In genomic region chrX:155864655-155865054, GRCh38 we compare ENCODE assay signal across 12 cellular contexts. TPM values are rescaled to one million over a fixed set of nuclear protein-coding genes. Genes with fewer than 3 reads are reported as not detected.
DNase-seq lines count a peak whose midpoint lies in the region; ATAC-seq, FAIRE-seq and TF ChIP-seq lines count a peak whose summit lies in the region.
"Had no signal": no experiment of that assay in that cellular context is flagged by ENCODE, and none has a peak within 500 bp of the region (broad histone marks: within the 10 kb centered on the region; RNA-seq: fewer than 3 reads in every experiment).

No MANE protein-coding gene starts in this region.

- H3K27ac Mint-ChIP-seq in H9 = no peak overlapping the region
- H3K27ac Mint-ChIP-seq: T-helper 17 cell had no signal

- H2BK5ac ChIP-seq in H9 (ENCODE audit: insufficient read length, low read length) = no peak overlapping the region

- no peak overlapping the region for H3K9ac ChIP-seq in H9 (ENCODE audit: extremely low read depth, insufficient read length, low read length)
- H3K9ac ChIP-seq in kidney (ENCODE audit: low read length in 2 of 2) = no peak overlapping the region

- H3K4me1 Mint-ChIP-seq in H9 = no peaks in the 10 kb centered on the region
- H3K4me1 Mint-ChIP-seq: T-helper 17 cell had no signal

- TF ChIP-seq CTCF in BE2C (IDR thresholded peaks at IDR 0.05; ENCODE audit: low read depth, low read length) = peak; percentile 24
- peak; percentile 39; the same call in 2 of the 3 replicates for TF ChIP-seq CTCF in H9 (conservative IDR thresholded peaks at IDR 0.05)
- TF ChIP-seq CTCF in RWPE2 (IDR thresholded peaks at IDR 0.05; ENCODE audit: poor library complexity, severe bottlenecking) = peak; percentile 27
- peak; percentile 12 for TF ChIP-seq CTCF in hepatocyte (IDR thresholded peaks at IDR 0.05; ENCODE audit: poor library complexity)
- no peak for TF ChIP-seq CTCF in prostate gland (IDR thresholded peaks at IDR 0.05)
- TF ChIP-seq CTCF in kidney (IDR thresholded peaks at IDR 0.05; ENCODE audit: borderline replicate concordance, extremely low read depth, insufficient read depth) = no peak

- H4K20me1 ChIP-seq in H9 (ENCODE audit: control insufficient read depth, insufficient read depth, insufficient read length) (no peaks in the 10 kb centered on the region), hepatocyte (ENCODE audit: insufficient read depth, poor library complexity, severe bottlenecking) (no peaks in the 10 kb centered on the region)

- peaks cover 63 to 72% of the 10 kb centered on the region in 2 experiments for H3K9me3 Mint-ChIP-seq in H9

- no peak overlapping the region for H3K4me2 ChIP-seq in H9 (ENCODE audit: insufficient read depth, insufficient read length, low read length)
- no peak overlapping the region for H3K4me2 ChIP-seq in hepatocyte

- no peak overlapping the region for H4K8ac ChIP-seq in H9 (replicated peaks; ENCODE audit: insufficient read length, low read depth, low read length)

- no peak for FAIRE-seq in kidney (lab: Jason Lieb, UNC)
- FAIRE-seq: endometrium had no signal

- H3K36me3 Mint-ChIP-seq in H9 (ENCODE audit: insufficient read depth in 1 of 3, low read depth in 3 of 3) = peaks cover 0 to 5% (median 4%) of the 10 kb centered on the region in 3 experiments; a peak in 2 of 7 replicates

- H3K79me1 ChIP-seq in H9 (ENCODE audit: insufficient read depth, low read depth, low read length, poor library complexity, severe bottlenecking) = no peaks in the 10 kb centered on the region

- no peaks in the 10 kb centered on the region for H3K23me2 ChIP-seq in H9 (ENCODE audit: insufficient read length, low read depth, low read length, poor library complexity, severe bottlenecking)

- H3K27me3 ChIP-seq in BE2C (no peaks in the 10 kb centered on the region), H9 (ENCODE audit: insufficient read depth, low read length) (no peaks in the 10 kb centered on the region), RWPE2 (ENCODE audit: insufficient read depth, poor library complexity, severe bottlenecking) (no peaks in the 10 kb centered on the region), hepatocyte (no peaks in the 10 kb centered on the region), prostate gland (replicated peaks; ENCODE audit: insufficient read depth) (no peaks in the 10 kb centered on the region)

- H4K5ac ChIP-seq in H9 (ENCODE audit: insufficient read length, low read depth, low read length) = no peak overlapping the region

- H2BK20ac ChIP-seq in H9 (ENCODE audit: low read depth, low read length, poor library complexity, severe bottlenecking) = no peak overlapping the region

- DNase-seq in BE2C (no peak), H9 (no peak), RWPE2 (ENCODE audit: low spot score) (no peak), hepatocyte (ENCODE audit: low spot score) (no peak), prostate gland (ENCODE audit: low spot score) (no peak), kidney (no peak), NCI-H2227 treated with DMSO at 0.1 percent for 48 hours (lab: John Stamatoyannopoulos, UW) (no peak), C1 segment of cervical spinal cord (lab: John Stamatoyannopoulos, UW) (no peak)
- DNase-seq: anterior cingulate cortex; stimulated activated CD4-positive, alpha-beta T cell treated with anti-CD3 and anti-CD28 coated beads, Interleukin-4, amount 100 ng/mL, for 24 hours; T-helper 17 cell had no signal

- no peak overlapping the region for H3K23ac ChIP-seq in H9 (ENCODE audit: insufficient read length, low read depth, low read length)

- ATAC-seq in RWPE2 (ENCODE audit: low read depth) = no peak
- ATAC-seq: T-helper 17 cell had no signal

- H2BK12ac ChIP-seq in H9 (ENCODE audit: insufficient read length, low read depth, low read length) = no peak overlapping the region

- intact Hi-C loops in prostate gland (cut with DNase I) = no loop called here
- intact Hi-C loops in kidney (cut with DNase I) = no loop called here

- no peak overlapping the region for H3K18ac ChIP-seq in H9 (ENCODE audit: insufficient read length, low read depth, low read length)

- H3K14ac ChIP-seq in H9 (ENCODE audit: insufficient read depth, low read length) = no peak overlapping the region

- H3K4me1 ChIP-seq in BE2C (no peaks in the 10 kb centered on the region), H9 (ENCODE audit: insufficient read depth, low read length) (no peaks in the 10 kb centered on the region), RWPE2 (ENCODE audit: insufficient read depth, poor library complexity, severe bottlenecking) (no peaks in the 10 kb centered on the region), hepatocyte (ENCODE audit: insufficient read depth) (no peaks in the 10 kb centered on the region), prostate gland (replicated peaks) (no peaks in the 10 kb centered on the region), kidney (ENCODE audit: control insufficient read depth in 1 of 2, insufficient read depth in 1 of 2, low read depth in 1 of 2, low read length in 2 of 2) (no peaks in the 10 kb centered on the region)

- no CpG with 5 or more reads among the region's 1 CpG for WGBS in H9 (ENCODE audit: extremely low coverage, insufficient read length, low lambda C conversion rate)
- 36% methylated on average over 1 of the region's 1 CpG for WGBS in hepatocyte (ENCODE audit: low lambda C conversion rate, missing lambda C conversion rate)
- 37% methylated on average over 1 of the region's 1 CpG for WGBS in prostate gland

- H2AFZ ChIP-seq in H9 (ENCODE audit: low read length) (no peak overlapping the region), hepatocyte (no peak overlapping the region)

- no peak overlapping the region for H2AK5ac ChIP-seq in H9 (ENCODE audit: insufficient read length, low read length)

- H3K4me3 ChIP-seq in BE2C (ENCODE audit: low read depth, low read length) (no peak overlapping the region), RWPE2 (ENCODE audit: severe bottlenecking) (no peak overlapping the region), hepatocyte (no peak overlapping the region), prostate gland (no peak overlapping the region), kidney (ENCODE audit: low read length in 2 of 2) (no peak overlapping the region)

- H2BK120ac ChIP-seq in H9 (ENCODE audit: low read depth, low read length, poor library complexity, severe bottlenecking) = no peak overlapping the region

- no peaks in the 10 kb centered on the region for H3K36me3 ChIP-seq in BE2C
- no peaks in the 10 kb centered on the region for H3K36me3 ChIP-seq in RWPE2 (ENCODE audit: low read depth)
- H3K36me3 ChIP-seq in hepatocyte (replicated peaks; ENCODE audit: insufficient read depth, low read depth) = no peaks in the 10 kb centered on the region
- no peaks in the 10 kb centered on the region for H3K36me3 ChIP-seq in prostate gland
- no peaks in the 10 kb centered on the region for H3K36me3 ChIP-seq in kidney (ENCODE audit: control insufficient read depth in 1 of 2, insufficient read depth in 2 of 2, low read length in 2 of 2)

- no peak overlapping the region for H2BK15ac ChIP-seq in H9 (ENCODE audit: low read depth, low read length)

- no peak overlapping the region for H3K56ac ChIP-seq in H9 (ENCODE audit: insufficient read length, low read depth, low read length)

- H3K79me2 ChIP-seq in H9 (ENCODE audit: insufficient read depth, low read length) (no peaks in the 10 kb centered on the region), hepatocyte (no peaks in the 10 kb centered on the region)

- H3K27me3 Mint-ChIP-seq in H9 (ENCODE audit: low read depth) = peaks cover 2% of the 10 kb centered on the region; the same call in 1 of the 2 replicates

- TF ChIP-seq POLR2A in prostate gland (IDR thresholded peaks at IDR 0.05) = no peak

- H4K91ac ChIP-seq in H9 (ENCODE audit: insufficient read length, low read depth, low read length) = no peak overlapping the region

- H3K4ac ChIP-seq in H9 (ENCODE audit: low read depth, low read length) = no peak overlapping the region

- H3K4me3 Mint-ChIP-seq in H9 = no peak overlapping the region
- H3K4me3 Mint-ChIP-seq: T-helper 17 cell had no signal

- no peak overlapping the region for H3T11ph ChIP-seq in H9 (ENCODE audit: low read length)

- H3K9me2 ChIP-seq in hepatocyte (replicated peaks; ENCODE audit: insufficient read depth) = no peaks in the 10 kb centered on the region

- H3K27ac ChIP-seq in H9 (ENCODE audit: insufficient read length, low read depth, low read length) = no peak overlapping the region
- no peak overlapping the region for H3K27ac ChIP-seq in RWPE2 (ENCODE audit: poor library complexity, severe bottlenecking)
- no peak overlapping the region for H3K27ac ChIP-seq in hepatocyte
- no peak overlapping the region for H3K27ac ChIP-seq in prostate gland
- no peak overlapping the region for H3K27ac ChIP-seq in kidney (ENCODE audit: low read depth in 2 of 2, low read length in 2 of 2)

- H3K9me3 ChIP-seq in BE2C = no peaks in the 10 kb centered on the region
- H3K9me3 ChIP-seq in H9 (ENCODE audit: control insufficient read depth, low read depth, low read length) = peaks cover 12% of the 10 kb centered on the region
- H3K9me3 ChIP-seq in RWPE2 (ENCODE audit: severe bottlenecking) = peaks cover 21% of the 10 kb centered on the region
- no peaks in the 10 kb centered on the region for H3K9me3 ChIP-seq in hepatocyte (ENCODE audit: low read depth)
- H3K9me3 ChIP-seq in prostate gland = no peaks in the 10 kb centered on the region
- H3K9me3 ChIP-seq in kidney (ENCODE audit: control insufficient read depth in 1 of 2, low read length in 2 of 2) = peaks cover 0 to 2% of the 10 kb centered on the region in 2 donors

RNA-seq across cellular contexts. Expression of gene VAMP7, which starts 16.5 kb away (rescaled TPM):
- polyA plus RNA-seq in BE2C (2012; ENCODE audit: insufficient read depth, insufficient read length, low read depth) = 12.9 TPM
- 19.9 and 23.7 TPM in 2 replicates for total RNA-seq in H9 (2021)
- 52.6 and 55.9 TPM in 2 replicates for total RNA-seq in hepatocyte
- 34.0 and 34.8 TPM in 2 replicates for polyA plus RNA-seq in hepatocyte
- total RNA-seq in prostate gland = 10 to 100 TPM; 31.6 to 37.5 TPM
- 40.4 TPM for total RNA-seq in kidney
- polyA plus RNA-seq in kidney (ENCODE audit: insufficient read depth, low read depth, low replicate concordance) = 32.5 TPM

Comparison
In these comparisons a context has a peak if more than half of its experiments do, and no peak if none do; other contexts are left out.
1. CTCF ChIP-seq: peak in BE2C (single experiment), H9 (single experiment), RWPE2 (single experiment) and hepatocyte (single experiment); none in prostate gland (0 of 4) and kidney (single experiment).